26 cellular contexts compared by ENCODE assay signal in the genomic region with DNA sequence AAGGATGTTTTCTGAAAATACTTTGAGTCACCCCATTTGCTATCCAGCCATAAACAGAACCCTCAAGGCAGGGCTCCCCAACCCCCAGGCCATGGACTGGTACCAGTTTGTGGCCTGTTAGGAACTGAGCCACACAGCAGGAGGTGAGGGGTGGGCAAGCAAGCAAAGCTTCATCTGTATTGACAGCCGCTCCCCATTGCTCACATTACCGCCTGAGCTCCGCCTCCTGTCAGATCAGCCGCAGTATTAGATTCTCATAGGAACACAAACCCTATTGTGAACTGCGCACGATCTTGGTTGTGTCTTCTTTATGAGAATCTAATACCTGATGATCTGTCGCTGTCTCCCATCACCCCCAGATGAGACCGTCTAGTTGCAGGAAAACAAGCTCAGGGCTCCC.
"Had no signal": no experiment of that assay in that cellular context is flagged by ENCODE, and none has a peak within 500 bp of the region (broad histone marks: within the 10 kb centered on the region; RNA-seq: fewer than 3 reads in every experiment).

No MANE protein-coding gene starts in this region.

- DNase-seq: colonic mucosa; cortex of kidney; dermis blood vessel endothelial cell; dorsolateral prefrontal cortex; effector CD4-positive, alpha-beta T cell; effector CD8-positive, alpha-beta T cell; effector memory CD4-positive, alpha-beta T cell; effector memory CD8-positive, alpha-beta T cell; endodermal cell; erythroblast; esophagus squamous epithelium; foreskin fibroblast; foreskin keratinocyte; foreskin melanocyte; gastrocnemius medialis; glutamatergic neuron; head of caudate nucleus; heart left ventricle; heart right ventricle had no signal

- H3K27me3 Mint-ChIP-seq: dendritic cell treated with granulocyte-macrophage colony-stimulating factor and Interleukin-4, amounts not matched to agents 40 ng/mL and 50 ng/mL, for 4 days; effector memory CD8-positive, alpha-beta T cell had no signal

- H3K9me3 Mint-ChIP-seq: dendritic cell treated with granulocyte-macrophage colony-stimulating factor and Interleukin-4, amounts not matched to agents 40 ng/mL and 50 ng/mL, for 4 days; endodermal cell had no signal

- H3K9me3 ChIP-seq: colonic mucosa, esophagus muscularis mucosa, esophagus squamous epithelium, gastrocnemius medialis, gastroesophageal sphincter, heart left ventricle, heart right ventricle had no signal

- H3K4me3 Mint-ChIP-seq: dendritic cell treated with granulocyte-macrophage colony-stimulating factor and Interleukin-4, amounts not matched to agents 40 ng/mL and 50 ng/mL, for 4 days; effector memory CD8-positive, alpha-beta T cell; endodermal cell had no signal

- FAIRE-seq: endothelial cell of umbilical vein had no signal

- H3K4me3 ChIP-seq: colonic mucosa, coronary artery, dorsolateral prefrontal cortex, esophagus muscularis mucosa, esophagus squamous epithelium, gastrocnemius medialis, gastroesophageal sphincter, heart left ventricle, heart right ventricle, hepatocyte had no signal

- H3K27ac Mint-ChIP-seq: dendritic cell treated with granulocyte-macrophage colony-stimulating factor and Interleukin-4, amounts not matched to agents 40 ng/mL and 50 ng/mL, for 4 days; effector memory CD8-positive, alpha-beta T cell; endodermal cell had no signal

- H3K36me3 ChIP-seq: colonic mucosa, esophagus muscularis mucosa, esophagus squamous epithelium, gastrocnemius medialis, gastroesophageal sphincter, heart left ventricle, heart right ventricle had no signal

- H3K27ac ChIP-seq: colonic mucosa, coronary artery, dorsolateral prefrontal cortex, epithelial cell of prostate, esophagus muscularis mucosa, esophagus squamous epithelium, foreskin keratinocyte, gastrocnemius medialis, gastroesophageal sphincter, heart left ventricle, heart right ventricle, hepatocyte had no signal

- H3K4me1 ChIP-seq: colonic mucosa, esophagus muscularis mucosa, esophagus squamous epithelium, foreskin keratinocyte, gastrocnemius medialis, gastroesophageal sphincter, heart left ventricle, heart right ventricle had no signal
